ENCODE assay signal across 8 cellular contexts in the genomic region with DNA sequence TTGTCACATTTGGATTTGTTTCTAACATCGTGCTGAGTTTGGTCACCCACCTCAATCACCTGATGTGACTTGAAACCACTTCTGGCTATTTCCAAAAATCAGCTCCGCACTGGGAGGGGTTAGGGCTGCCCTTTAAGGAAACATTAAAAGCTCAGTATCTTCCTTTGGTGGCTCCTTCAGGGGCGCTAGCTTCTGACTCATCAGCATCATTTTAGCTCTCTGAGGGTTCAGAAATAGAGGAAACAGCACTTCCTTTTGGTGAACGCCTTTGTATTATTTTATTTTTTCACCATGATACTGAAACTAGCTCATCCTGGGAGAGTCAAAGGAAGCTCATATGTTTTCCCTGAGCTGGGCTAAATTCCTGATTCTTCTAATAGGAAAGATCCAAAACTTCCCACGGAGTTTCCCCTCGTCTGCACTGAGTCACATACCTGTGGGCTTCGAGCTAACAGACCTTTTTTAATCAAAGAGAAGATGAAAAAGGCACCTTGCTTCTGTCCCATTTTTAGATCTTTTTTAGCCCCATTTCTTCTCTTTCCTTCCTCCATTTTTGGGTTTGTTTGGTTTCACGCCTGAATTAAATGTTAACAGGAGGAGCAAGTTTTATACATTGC. TPM values are rescaled to one million over a fixed set of nuclear protein-coding genes. Genes with fewer than 3 reads are reported as not detected.
DNase-seq lines count a peak whose midpoint lies in the region; ATAC-seq, FAIRE-seq and TF ChIP-seq lines count a peak whose summit lies in the region.

No MANE protein-coding gene starts in this region.

- peaks cover 3 to 4% of the 10 kb centered on the region in 2 donors for H3K4me1 ChIP-seq in small intestine (ENCODE audit: control insufficient read depth in 2 of 2, insufficient read depth in 1 of 2, low read depth in 1 of 2, low read length in 1 of 2)

- H3K9me3 ChIP-seq in small intestine (ENCODE audit: control insufficient read depth, low read depth), result no peaks in the 10 kb centered on the region

- 55 to 64% (median 61%) methylated on average over 8 of the region's 8 CpGs for whole genome bisulfite sequencing in small intestine, 3 donors

- no peak for FAIRE-seq in small intestine (lab: Jason Lieb, UNC)

- H3K4me3 ChIP-seq in choroid plexus epithelial cell (ENCODE audit: low read depth, low read length) (no peak overlapping the region), small intestine (ENCODE audit: low read depth in 1 of 2, low read length in 2 of 2) (no peak overlapping the region)

- peaks cover 0 to 11% (median 5%) of the 10 kb centered on the region in 3 donors for H3K9me3 Mint-ChIP-seq in IgD-negative memory B cell

- peak; percentile 93 for ATAC-seq in GM21447 (IDR thresholded peaks at IDR 0.05; ENCODE audit: unreplicated experiment)

- TF ChIP-seq CTCF in GM13976 (IDR thresholded peaks at IDR 0.05; ENCODE audit: borderline replicate concordance, control extremely low read depth, extremely low read depth, insufficient read depth, missing control alignments) (no peak), choroid plexus epithelial cell (conservative IDR thresholded peaks at IDR 0.05; ENCODE audit: low read depth, low read length) (no peak)

- in situ Hi-C loops in GM13976 (cut with MboI; ENCODE audit: low sequenced_read_pairs, unreplicated experiment), result no loop called here

- no peaks in the 10 kb centered on the region for H3K36me3 ChIP-seq in small intestine (ENCODE audit: control insufficient read depth in 2 of 2, insufficient read depth in 2 of 2, low read length in 2 of 2)

- DNase-seq in GM13976 (ENCODE audit: low spot score) (peak; percentile 70), choroid plexus epithelial cell (ENCODE audit: low read depth) (peak; percentile 35), T-helper 9 cell (no peak), small intestine (no peak), T1000 (lab: John Stamatoyannopoulos, UW) (no peak)
- no peak for DNase-seq in effector CD8-positive, alpha-beta T cell (lab: John Stamatoyannopoulos, UW)

- H3K27ac ChIP-seq in small intestine (ENCODE audit: low read depth in 1 of 2, low read length in 1 of 2), result no peak overlapping the region

- no peaks in the 10 kb centered on the region for H3K36me3 Mint-ChIP-seq in IgD-negative memory B cell

- no peaks in the 10 kb centered on the region for H3K27me3 Mint-ChIP-seq in IgD-negative memory B cell

- H3K4me3 Mint-ChIP-seq in IgD-negative memory B cell, result peak overlapping the region in 2 of 4 donors; percentile 65 to 87

- peaks cover 28 to 35% (median 30%) of the 10 kb centered on the region in 3 donors for H3K4me1 Mint-ChIP-seq in IgD-negative memory B cell

- H3K27me3 ChIP-seq in small intestine (ENCODE audit: control insufficient read depth in 2 of 2, insufficient read depth in 2 of 2, low read length in 2 of 2), result no peaks in the 10 kb centered on the region

- H3K27ac Mint-ChIP-seq in IgD-negative memory B cell, result peak overlapping the region in 2 of 3 donors; percentile 15 to 61

RNA-seq across cellular contexts. Expression of a gene that starts 48.2 kb away (rescaled TPM):
- polyA plus RNA-seq in IgD-negative memory B cell (0.48 TPM), small intestine (under 1 TPM in 1 of 3 donors, not detected in 2; 0.76 TPM)

Comparison
In these comparisons a context has a peak if more than half of its experiments do, and no peak if none do; other contexts are left out.
1. DNase-seq: peak in GM13976 (single experiment) and choroid plexus epithelial cell (single experiment); none in T-helper 9 cell (single experiment), small intestine (single experiment), T1000 (single experiment) and effector CD8-positive, alpha-beta T cell (single experiment).